In genomic region chr1:100249155-100249536, GRCh38 we compare ENCODE assay signal across 9 cellular contexts. TPM values are rescaled to one million over a fixed set of nuclear protein-coding genes. Genes with fewer than 3 reads are reported as not detected.
A peak's percentile ranks its signal among the peaks of the same experiment; 100 is the strongest.
DNase-seq lines count a peak whose midpoint lies in the region; ATAC-seq, FAIRE-seq and TF ChIP-seq lines count a peak whose summit lies in the region.
"Had no signal": no experiment of that assay in that cellular context is flagged by ENCODE, and none has a peak within 500 bp of the region (broad histone marks: within the 10 kb centered on the region; RNA-seq: fewer than 3 reads in every experiment).

No MANE protein-coding gene starts in this region.

- H3K4me3 ChIP-seq in keratinocyte (ENCODE audit: control insufficient read depth in 2 of 3, extremely low read depth in 1 of 3, insufficient read depth in 2 of 3, low read depth in 1 of 3, low read length in 3 of 3) (peak overlapping the region; percentile 70 to 96 (median 88)), thymus (ENCODE audit: low read length) (peak overlapping the region; percentile 76)

- peak overlapping the region; percentile 82 for H3K4me2 ChIP-seq in keratinocyte (ENCODE audit: control insufficient read depth, extremely low read depth, insufficient read depth, low read depth, low read length)

- H3K4me1 Mint-ChIP-seq in glutamatergic neuron (ENCODE audit: low read depth, unreplicated experiment) = no peaks in the 10 kb centered on the region

- peaks cover 35% of the 10 kb centered on the region for H3K79me2 ChIP-seq in keratinocyte (ENCODE audit: control insufficient read depth, insufficient read depth, low read length)

- H3K9me1 ChIP-seq in keratinocyte (ENCODE audit: control insufficient read depth, extremely low read depth, insufficient read depth, low read length) = no peaks in the 10 kb centered on the region

- H3K27me3 ChIP-seq in keratinocyte (ENCODE audit: control insufficient read depth, extremely low read depth, insufficient read depth, low read length) (no peaks in the 10 kb centered on the region), thymus (ENCODE audit: control insufficient read depth, insufficient read depth) (no peaks in the 10 kb centered on the region)

- H3K27ac Mint-ChIP-seq in glutamatergic neuron (ENCODE audit: unreplicated experiment) = no peak overlapping the region
- H3K27ac Mint-ChIP-seq: nephron had no signal

- TF ChIP-seq CTCF in VCaP (conservative IDR thresholded peaks at IDR 0.05) (no peak), keratinocyte (optimal IDR thresholded peaks at IDR 0.05 in 1 of 3, IDR thresholded peaks at IDR 0.05 in 1 of 3, conservative IDR thresholded peaks at IDR 0.05 in 1 of 3; ENCODE audit: extremely low read depth in 1 of 3, insufficient read depth in 2 of 3, low read length in 3 of 3) (no peak), glutamatergic neuron (IDR thresholded peaks at IDR 0.05; ENCODE audit: partially characterized antibody, unreplicated experiment) (no peak)

- peak overlapping the region; percentile 87 for H3K27ac ChIP-seq in VCaP
- H3K27ac ChIP-seq in keratinocyte (ENCODE audit: control insufficient read depth, insufficient read depth, low read length) = peak overlapping the region; percentile 85
- H3K27ac ChIP-seq in thymus (ENCODE audit: low read depth) = peak overlapping the region; percentile 89

- no peaks in the 10 kb centered on the region for H3K9me3 ChIP-seq in keratinocyte (ENCODE audit: control insufficient read depth, low read depth, low read length)
- H3K9me3 ChIP-seq in thymus (ENCODE audit: control insufficient read depth) = no peaks in the 10 kb centered on the region

- dilution Hi-C loops in keratinocyte (cut with MboI; ENCODE audit: extremely low pct_ligation_motif_present, low sequenced_read_pairs) = no loop called here

- no peak for ATAC-seq in GM19452 (IDR thresholded peaks at IDR 0.05; ENCODE audit: unreplicated experiment)

- WGBS in thymus = 2% methylated on average over 12 of the region's 12 CpGs

- H4K20me1 ChIP-seq in keratinocyte (ENCODE audit: control insufficient read depth, extremely low read depth, insufficient read depth, low read length) = no peaks in the 10 kb centered on the region

- FAIRE-seq in keratinocyte (lab: Jason Lieb, UNC) = no peak

- H2AFZ ChIP-seq in keratinocyte (ENCODE audit: control insufficient read depth, low read length) = peak overlapping the region; percentile 99

- H3K4me3 Mint-ChIP-seq in glutamatergic neuron (ENCODE audit: unreplicated experiment) = no peak overlapping the region
- H3K4me3 Mint-ChIP-seq: nephron had no signal

- no peaks in the 10 kb centered on the region for H3K27me3 Mint-ChIP-seq in glutamatergic neuron (ENCODE audit: unreplicated experiment)

- H3K4me1 ChIP-seq in keratinocyte (ENCODE audit: control insufficient read depth, extremely low read depth, insufficient read depth, low read length) (peaks cover 12% of the 10 kb centered on the region), thymus (ENCODE audit: control insufficient read depth, insufficient read depth, low read length) (peaks cover 2% of the 10 kb centered on the region)

- peak overlapping the region; percentile 88 for H3K9ac ChIP-seq in keratinocyte (ENCODE audit: control insufficient read depth, extremely low read depth, insufficient read depth, low read length)

- H3K9me3 Mint-ChIP-seq in glutamatergic neuron (ENCODE audit: unreplicated experiment) = no peaks in the 10 kb centered on the region
- H3K9me3 Mint-ChIP-seq: nephron had no signal

- DNase-seq in DMS 273 (lab: John Stamatoyannopoulos, UW; ENCODE audit: unreplicated experiment) (peak; percentile 47), DMS 273 treated with DMSO at 0.1 percent for 48 hours (lab: John Stamatoyannopoulos, UW) (no peak), keratinocyte (ENCODE audit: low read depth, low spot score) (no peak), glutamatergic neuron (no peak), GOT3 (lab: John Stamatoyannopoulos, UW) (no peak)

- no peaks in the 10 kb centered on the region for H3K36me3 Mint-ChIP-seq in glutamatergic neuron (ENCODE audit: unreplicated experiment)

- H3K36me3 ChIP-seq in keratinocyte (ENCODE audit: control insufficient read depth in 2 of 2, extremely low read depth in 1 of 2, insufficient read depth in 2 of 2, low read length in 2 of 2) = no peaks in the 10 kb centered on the region
- H3K36me3 ChIP-seq in thymus (ENCODE audit: control insufficient read depth, insufficient read depth) = no peaks in the 10 kb centered on the region

RNA-seq across cellular contexts. Expression of gene DBT, which starts 0.5 kb away (rescaled TPM):
- 7.4 to 16.3 TPM (median 11.3 TPM) in 3 replicates for polyA plus RNA-seq in keratinocyte
- 3.8 TPM for polyA plus RNA-seq in keratinocyte (2011; ENCODE audit: low read depth)
- polyA plus RNA-seq in keratinocyte (2011; cell fraction: cytosol; rRNA removed) = 3.8 and 9.9 TPM in 2 replicates
- polyA plus RNA-seq in keratinocyte (2011; cell fraction: nucleus; rRNA removed) = 8.0 and 10.4 TPM in 2 replicates
- 8.6 and 9.2 TPM in 2 replicates for polyA plus RNA-seq in keratinocyte (2012; ENCODE audit: low replicate concordance)
- 2.1 to 9.4 TPM (median 7.9 TPM) in 3 replicates for polyA minus RNA-seq in keratinocyte
- polyA minus RNA-seq in keratinocyte (2011; cell fraction: cytosol; rRNA and poly(A)+ RNA removed) = 3.6 TPM
- polyA minus RNA-seq in keratinocyte (2011; cell fraction: nucleus; rRNA and poly(A)+ RNA removed) = 5.4 and 16.4 TPM in 2 replicates
- 4.5 TPM for polyA plus RNA-seq in thymus
- 11.4 TPM for total RNA-seq in glutamatergic neuron (ENCODE audit: unreplicated experiment)

RNA-seq across cellular contexts. Expression of gene RTCA, which starts 16.9 kb away (rescaled TPM):
- polyA plus RNA-seq in keratinocyte (31.6 to 52.0 TPM (median 33.6 TPM) in 3 replicates), thymus (35.3 TPM)
- 51.2 TPM for polyA plus RNA-seq in keratinocyte (2011; ENCODE audit: low read depth)
- polyA plus RNA-seq in keratinocyte (2011; cell fraction: cytosol; rRNA removed) = 36.2 and 63.7 TPM in 2 replicates
- polyA plus RNA-seq in keratinocyte (2011; cell fraction: nucleus; rRNA removed) = 38.1 and 43.1 TPM in 2 replicates
- 30.6 and 38.5 TPM in 2 replicates for polyA plus RNA-seq in keratinocyte (2012; ENCODE audit: low replicate concordance)
- 10.6 to 27.4 TPM (median 17.4 TPM) in 3 replicates for polyA minus RNA-seq in keratinocyte
- polyA minus RNA-seq in keratinocyte (2011; cell fraction: cytosol; rRNA and poly(A)+ RNA removed) = 24.9 TPM
- 20.7 and 25.4 TPM in 2 replicates for polyA minus RNA-seq in keratinocyte (2011; cell fraction: nucleus; rRNA and poly(A)+ RNA removed)
- total RNA-seq in glutamatergic neuron (ENCODE audit: unreplicated experiment) = 49.7 TPM
